Comparison of ENCODE assay signal across 1 cellular context in the genomic region with DNA sequence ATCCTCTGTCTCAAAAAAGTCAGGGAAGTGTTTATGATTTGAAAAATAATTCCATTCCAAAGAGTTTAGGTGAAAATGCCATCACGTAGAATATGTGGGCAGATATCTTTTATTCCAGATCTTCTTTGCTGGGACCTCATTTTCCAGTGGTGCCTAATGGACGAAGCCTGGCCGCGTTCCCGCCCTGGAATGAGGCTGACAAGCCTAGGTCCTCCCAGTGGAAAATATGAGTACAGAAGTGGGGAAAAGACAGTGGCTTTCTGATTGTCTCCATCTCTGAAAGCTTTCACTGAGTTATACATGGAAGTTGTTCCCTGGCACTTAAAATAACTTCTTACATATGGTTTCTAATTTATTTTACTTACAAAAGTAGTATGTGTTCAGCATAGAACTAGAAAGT.
TF ChIP-seq lines count a peak whose summit lies in the region.

No MANE protein-coding gene starts in this region.

TF ChIP-seq in SK-N-SH treated with all-trans-retinoic acid at 6 μM for 48 hours, 23 proteins besides CTCF, POLR2A, EP300 and RAD21 (continued from another document):
- TF ChIP-seq, protein P1, sequence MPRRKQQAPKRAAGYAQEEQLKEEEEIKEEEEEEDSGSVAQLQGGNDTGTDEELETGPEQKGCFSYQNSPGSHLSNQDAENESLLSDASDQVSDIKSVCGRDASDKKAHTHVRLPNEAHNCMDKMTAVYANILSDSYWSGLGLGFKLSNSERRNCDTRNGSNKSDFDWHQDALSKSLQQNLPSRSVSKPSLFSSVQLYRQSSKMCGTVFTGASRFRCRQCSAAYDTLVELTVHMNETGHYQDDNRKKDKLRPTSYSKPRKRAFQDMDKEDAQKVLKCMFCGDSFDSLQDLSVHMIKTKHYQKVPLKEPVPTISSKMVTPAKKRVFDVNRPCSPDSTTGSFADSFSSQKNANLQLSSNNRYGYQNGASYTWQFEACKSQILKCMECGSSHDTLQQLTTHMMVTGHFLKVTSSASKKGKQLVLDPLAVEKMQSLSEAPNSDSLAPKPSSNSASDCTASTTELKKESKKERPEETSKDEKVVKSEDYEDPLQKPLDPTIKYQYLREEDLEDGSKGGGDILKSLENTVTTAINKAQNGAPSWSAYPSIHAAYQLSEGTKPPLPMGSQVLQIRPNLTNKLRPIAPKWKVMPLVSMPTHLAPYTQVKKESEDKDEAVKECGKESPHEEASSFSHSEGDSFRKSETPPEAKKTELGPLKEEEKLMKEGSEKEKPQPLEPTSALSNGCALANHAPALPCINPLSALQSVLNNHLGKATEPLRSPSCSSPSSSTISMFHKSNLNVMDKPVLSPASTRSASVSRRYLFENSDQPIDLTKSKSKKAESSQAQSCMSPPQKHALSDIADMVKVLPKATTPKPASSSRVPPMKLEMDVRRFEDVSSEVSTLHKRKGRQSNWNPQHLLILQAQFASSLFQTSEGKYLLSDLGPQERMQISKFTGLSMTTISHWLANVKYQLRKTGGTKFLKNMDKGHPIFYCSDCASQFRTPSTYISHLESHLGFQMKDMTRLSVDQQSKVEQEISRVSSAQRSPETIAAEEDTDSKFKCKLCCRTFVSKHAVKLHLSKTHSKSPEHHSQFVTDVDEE (CRISPR knock-in tag; IDR thresholded peaks at IDR 0.05) = no peak
- TF ChIP-seq BACH2 (CRISPR knock-in tag; IDR thresholded peaks at IDR 0.05; ENCODE audit: borderline replicate concordance) = no peak
- no peak for TF ChIP-seq ARNTL (CRISPR knock-in tag; IDR thresholded peaks at IDR 0.05; ENCODE audit: borderline replicate concordance, low read depth)
- TF ChIP-seq ZFP3 (CRISPR knock-in tag; IDR thresholded peaks at IDR 0.05) = no peak
- no peak for TF ChIP-seq TOX (CRISPR knock-in tag; IDR thresholded peaks at IDR 0.05; ENCODE audit: borderline replicate concordance)
- no peak for TF ChIP-seq ISL1 (CRISPR knock-in tag; IDR thresholded peaks at IDR 0.05)
TF ChIP-seq in SK-N-SH treated with all-trans-retinoic acid at 6 μM for 48 hours: peak in this region for 0.
